In the genomic region with DNA sequence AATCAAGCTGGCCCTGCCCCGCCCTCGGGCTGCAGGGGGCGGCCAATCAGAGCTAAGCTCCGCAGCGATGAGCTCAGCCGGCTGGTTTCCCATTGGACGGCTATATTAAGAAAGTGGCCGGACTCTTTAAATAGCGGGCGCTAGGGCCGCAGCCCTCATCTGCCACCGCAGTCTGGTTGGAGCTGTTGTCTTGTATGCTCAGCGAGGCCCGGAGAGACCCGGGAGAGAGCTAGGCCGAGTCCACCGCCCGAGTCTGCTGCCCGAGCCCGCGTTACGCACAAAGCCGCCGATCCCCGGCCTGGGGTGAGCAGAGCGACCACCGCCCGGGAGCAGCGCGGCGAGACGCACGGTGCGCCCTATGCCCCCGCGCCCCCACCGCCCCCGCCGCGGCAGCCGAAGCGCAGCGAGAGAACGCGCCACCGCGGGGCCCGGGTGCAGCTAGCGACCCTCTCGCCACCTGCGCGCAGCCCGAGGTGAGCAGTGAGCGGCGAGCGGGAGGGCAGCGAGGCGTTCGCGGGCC, we compare ENCODE assay signal across 1 cellular context.
TF ChIP-seq lines count a peak whose summit lies in the region.

A gene (plus strand): TSS at position 158 of the 520 bp plus-strand sequence. CDS start 392 bp downstream, outside the sequence.

TF ChIP-seq in HepG2, 621 proteins besides CTCF, POLR2A, EP300 and RAD21 (continued from another document and continues in another):
- TF ChIP-seq, protein P1, sequence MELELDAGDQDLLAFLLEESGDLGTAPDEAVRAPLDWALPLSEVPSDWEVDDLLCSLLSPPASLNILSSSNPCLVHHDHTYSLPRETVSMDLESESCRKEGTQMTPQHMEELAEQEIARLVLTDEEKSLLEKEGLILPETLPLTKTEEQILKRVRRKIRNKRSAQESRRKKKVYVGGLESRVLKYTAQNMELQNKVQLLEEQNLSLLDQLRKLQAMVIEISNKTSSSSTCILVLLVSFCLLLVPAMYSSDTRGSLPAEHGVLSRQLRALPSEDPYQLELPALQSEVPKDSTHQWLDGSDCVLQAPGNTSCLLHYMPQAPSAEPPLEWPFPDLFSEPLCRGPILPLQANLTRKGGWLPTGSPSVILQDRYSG (CRISPR knock-in tag; IDR thresholded peaks at IDR 0.05): no peak; the same call in 1 of the 2 replicates
- TF ChIP-seq MED1 (CRISPR knock-in tag; IDR thresholded peaks at IDR 0.05) (peak; percentile 91), ATF7 (IDR thresholded peaks at IDR 0.05) (peak; percentile 80), ATF7 (CRISPR knock-in tag; IDR thresholded peaks at IDR 0.05) (peak; percentile 85), CENPX (CRISPR knock-in tag; IDR thresholded peaks at IDR 0.05) (no peak; the same call in 1 of the 2 replicates), ZNF891 (CRISPR knock-in tag; IDR thresholded peaks at IDR 0.05) (peak; percentile 62; the same call in 1 of the 2 replicates), KDM4B (CRISPR knock-in tag; IDR thresholded peaks at IDR 0.05) (peak; percentile 95), ZBTB7B (CRISPR knock-in tag; IDR thresholded peaks at IDR 0.05) (0 out of 2 replicates have a peak, but pooled peaks have one; percentile 20), PHB2 (IDR thresholded peaks at IDR 0.05; ENCODE audit: partially characterized antibody) (no peak), ARNT (IDR thresholded peaks at IDR 0.05) (no peak), ZNF234 (CRISPR knock-in tag; conservative IDR thresholded peaks at IDR 0.05) (peak; percentile 97; the same call in 1 of the 2 replicates), ZNF30 (CRISPR knock-in tag; IDR thresholded peaks at IDR 0.05) (no peak), ZNF329 (CRISPR knock-in tag; IDR thresholded peaks at IDR 0.05; ENCODE audit: low read depth) (peak; percentile 91), ZNF83 (CRISPR knock-in tag; IDR thresholded peaks at IDR 0.05; ENCODE audit: borderline replicate concordance) (no peak; the same call in 1 of the 2 replicates), MYC (CRISPR knock-in tag; IDR thresholded peaks at IDR 0.05; ENCODE audit: borderline replicate concordance) (peak; percentile 64), FOXK2 (IDR thresholded peaks at IDR 0.05) (no peak), IKZF4 (CRISPR knock-in tag; IDR thresholded peaks at IDR 0.05; ENCODE audit: borderline replicate concordance, low read depth, not compliant biosample characterization) (peak; percentile 64), HMGA1 (CRISPR knock-in tag; conservative IDR thresholded peaks at IDR 0.05) (no peak), ZFX (CRISPR knock-in tag; IDR thresholded peaks at IDR 0.05; ENCODE audit: low read depth) (peak; percentile 99), SRSF9 (IDR thresholded peaks at IDR 0.05; ENCODE audit: borderline replicate concordance, insufficient read depth, low read depth, low read length, poor library complexity, severe bottlenecking) (no peak)
- TF ChIP-seq, protein P2, sequence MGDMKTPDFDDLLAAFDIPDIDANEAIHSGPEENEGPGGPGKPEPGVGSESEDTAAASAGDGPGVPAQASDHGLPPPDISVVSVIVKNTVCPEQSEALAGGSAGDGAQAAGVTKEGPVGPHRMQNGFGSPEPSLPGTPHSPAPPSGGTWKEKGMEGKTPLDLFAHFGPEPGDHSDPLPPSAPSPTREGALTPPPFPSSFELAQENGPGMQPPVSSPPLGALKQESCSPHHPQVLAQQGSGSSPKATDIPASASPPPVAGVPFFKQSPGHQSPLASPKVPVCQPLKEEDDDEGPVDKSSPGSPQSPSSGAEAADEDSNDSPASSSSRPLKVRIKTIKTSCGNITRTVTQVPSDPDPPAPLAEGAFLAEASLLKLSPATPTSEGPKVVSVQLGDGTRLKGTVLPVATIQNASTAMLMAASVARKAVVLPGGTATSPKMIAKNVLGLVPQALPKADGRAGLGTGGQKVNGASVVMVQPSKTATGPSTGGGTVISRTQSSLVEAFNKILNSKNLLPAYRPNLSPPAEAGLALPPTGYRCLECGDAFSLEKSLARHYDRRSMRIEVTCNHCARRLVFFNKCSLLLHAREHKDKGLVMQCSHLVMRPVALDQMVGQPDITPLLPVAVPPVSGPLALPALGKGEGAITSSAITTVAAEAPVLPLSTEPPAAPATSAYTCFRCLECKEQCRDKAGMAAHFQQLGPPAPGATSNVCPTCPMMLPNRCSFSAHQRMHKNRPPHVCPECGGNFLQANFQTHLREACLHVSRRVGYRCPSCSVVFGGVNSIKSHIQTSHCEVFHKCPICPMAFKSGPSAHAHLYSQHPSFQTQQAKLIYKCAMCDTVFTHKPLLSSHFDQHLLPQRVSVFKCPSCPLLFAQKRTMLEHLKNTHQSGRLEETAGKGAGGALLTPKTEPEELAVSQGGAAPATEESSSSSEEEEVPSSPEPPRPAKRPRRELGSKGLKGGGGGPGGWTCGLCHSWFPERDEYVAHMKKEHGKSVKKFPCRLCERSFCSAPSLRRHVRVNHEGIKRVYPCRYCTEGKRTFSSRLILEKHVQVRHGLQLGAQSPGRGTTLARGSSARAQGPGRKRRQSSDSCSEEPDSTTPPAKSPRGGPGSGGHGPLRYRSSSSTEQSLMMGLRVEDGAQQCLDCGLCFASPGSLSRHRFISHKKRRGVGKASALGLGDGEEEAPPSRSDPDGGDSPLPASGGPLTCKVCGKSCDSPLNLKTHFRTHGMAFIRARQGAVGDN (CRISPR knock-in tag; IDR thresholded peaks at IDR 0.05): peak; percentile 70
- TF ChIP-seq, protein P3, sequence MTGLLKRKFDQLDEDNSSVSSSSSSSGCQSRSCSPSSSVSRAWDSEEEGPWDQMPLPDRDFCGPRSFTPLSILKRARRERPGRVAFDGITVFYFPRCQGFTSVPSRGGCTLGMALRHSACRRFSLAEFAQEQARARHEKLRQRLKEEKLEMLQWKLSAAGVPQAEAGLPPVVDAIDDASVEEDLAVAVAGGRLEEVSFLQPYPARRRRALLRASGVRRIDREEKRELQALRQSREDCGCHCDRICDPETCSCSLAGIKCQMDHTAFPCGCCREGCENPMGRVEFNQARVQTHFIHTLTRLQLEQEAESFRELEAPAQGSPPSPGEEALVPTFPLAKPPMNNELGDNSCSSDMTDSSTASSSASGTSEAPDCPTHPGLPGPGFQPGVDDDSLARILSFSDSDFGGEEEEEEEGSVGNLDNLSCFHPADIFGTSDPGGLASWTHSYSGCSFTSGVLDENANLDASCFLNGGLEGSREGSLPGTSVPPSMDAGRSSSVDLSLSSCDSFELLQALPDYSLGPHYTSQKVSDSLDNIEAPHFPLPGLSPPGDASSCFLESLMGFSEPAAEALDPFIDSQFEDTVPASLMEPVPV (CRISPR knock-in tag; IDR thresholded peaks at IDR 0.05): no peak; the same call in 1 of the 2 replicates
- TF ChIP-seq, protein P4, sequence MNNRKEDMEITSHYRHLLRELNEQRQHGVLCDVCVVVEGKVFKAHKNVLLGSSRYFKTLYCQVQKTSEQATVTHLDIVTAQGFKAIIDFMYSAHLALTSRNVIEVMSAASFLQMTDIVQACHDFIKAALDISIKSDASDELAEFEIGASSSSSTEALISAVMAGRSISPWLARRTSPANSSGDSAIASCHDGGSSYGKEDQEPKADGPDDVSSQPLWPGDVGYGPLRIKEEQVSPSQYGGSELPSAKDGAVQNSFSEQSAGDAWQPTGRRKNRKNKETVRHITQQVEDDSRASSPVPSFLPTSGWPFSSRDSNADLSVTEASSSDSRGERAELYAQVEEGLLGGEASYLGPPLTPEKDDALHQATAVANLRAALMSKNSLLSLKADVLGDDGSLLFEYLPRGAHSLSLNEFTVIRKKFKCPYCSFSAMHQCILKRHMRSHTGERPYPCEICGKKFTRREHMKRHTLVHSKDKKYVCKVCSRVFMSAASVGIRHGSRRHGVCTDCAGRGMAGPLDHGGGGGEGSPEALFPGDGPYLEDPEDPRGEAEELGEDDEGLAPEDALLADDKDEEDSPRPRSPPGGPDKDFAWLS (CRISPR knock-in tag; IDR thresholded peaks at IDR 0.05; ENCODE audit: borderline replicate concordance): no peak; the same call in 1 of the 2 replicates
- TF ChIP-seq, protein P5, sequence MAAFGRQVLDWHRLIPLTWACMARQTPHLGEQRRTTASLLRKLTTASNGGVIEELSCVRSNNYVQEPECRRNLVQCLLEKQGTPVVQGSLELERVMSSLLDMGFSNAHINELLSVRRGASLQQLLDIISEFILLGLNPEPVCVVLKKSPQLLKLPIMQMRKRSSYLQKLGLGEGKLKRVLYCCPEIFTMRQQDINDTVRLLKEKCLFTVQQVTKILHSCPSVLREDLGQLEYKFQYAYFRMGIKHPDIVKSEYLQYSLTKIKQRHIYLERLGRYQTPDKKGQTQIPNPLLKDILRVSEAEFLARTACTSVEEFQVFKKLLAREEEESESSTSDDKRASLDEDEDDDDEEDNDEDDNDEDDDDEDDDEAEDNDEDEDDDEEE (CRISPR knock-in tag; IDR thresholded peaks at IDR 0.05): peak; percentile 97
- TF ChIP-seq, protein P6, sequence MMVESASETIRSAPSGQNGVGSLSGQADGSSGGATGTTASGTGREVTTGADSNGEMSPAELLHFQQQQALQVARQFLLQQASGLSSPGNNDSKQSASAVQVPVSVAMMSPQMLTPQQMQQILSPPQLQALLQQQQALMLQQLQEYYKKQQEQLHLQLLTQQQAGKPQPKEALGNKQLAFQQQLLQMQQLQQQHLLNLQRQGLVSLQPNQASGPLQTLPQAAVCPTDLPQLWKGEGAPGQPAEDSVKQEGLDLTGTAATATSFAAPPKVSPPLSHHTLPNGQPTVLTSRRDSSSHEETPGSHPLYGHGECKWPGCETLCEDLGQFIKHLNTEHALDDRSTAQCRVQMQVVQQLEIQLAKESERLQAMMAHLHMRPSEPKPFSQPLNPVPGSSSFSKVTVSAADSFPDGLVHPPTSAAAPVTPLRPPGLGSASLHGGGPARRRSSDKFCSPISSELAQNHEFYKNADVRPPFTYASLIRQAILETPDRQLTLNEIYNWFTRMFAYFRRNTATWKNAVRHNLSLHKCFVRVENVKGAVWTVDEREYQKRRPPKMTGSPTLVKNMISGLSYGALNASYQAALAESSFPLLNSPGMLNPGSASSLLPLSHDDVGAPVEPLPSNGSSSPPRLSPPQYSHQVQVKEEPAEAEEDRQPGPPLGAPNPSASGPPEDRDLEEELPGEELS (CRISPR knock-in tag; IDR thresholded peaks at IDR 0.05): no peak; the same call in 1 of the 2 replicates
- TF ChIP-seq, protein P7, sequence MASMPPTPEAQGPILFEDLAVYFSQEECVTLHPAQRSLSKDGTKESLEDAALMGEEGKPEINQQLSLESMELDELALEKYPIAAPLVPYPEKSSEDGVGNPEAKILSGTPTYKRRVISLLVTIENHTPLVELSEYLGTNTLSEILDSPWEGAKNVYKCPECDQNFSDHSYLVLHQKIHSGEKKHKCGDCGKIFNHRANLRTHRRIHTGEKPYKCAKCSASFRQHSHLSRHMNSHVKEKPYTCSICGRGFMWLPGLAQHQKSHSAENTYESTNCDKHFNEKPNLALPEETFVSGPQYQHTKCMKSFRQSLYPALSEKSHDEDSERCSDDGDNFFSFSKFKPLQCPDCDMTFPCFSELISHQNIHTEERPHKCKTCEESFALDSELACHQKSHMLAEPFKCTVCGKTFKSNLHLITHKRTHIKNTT (CRISPR knock-in tag; IDR thresholded peaks at IDR 0.05): no peak; the same call in 1 of the 2 replicates
- TF ChIP-seq, protein P8, sequence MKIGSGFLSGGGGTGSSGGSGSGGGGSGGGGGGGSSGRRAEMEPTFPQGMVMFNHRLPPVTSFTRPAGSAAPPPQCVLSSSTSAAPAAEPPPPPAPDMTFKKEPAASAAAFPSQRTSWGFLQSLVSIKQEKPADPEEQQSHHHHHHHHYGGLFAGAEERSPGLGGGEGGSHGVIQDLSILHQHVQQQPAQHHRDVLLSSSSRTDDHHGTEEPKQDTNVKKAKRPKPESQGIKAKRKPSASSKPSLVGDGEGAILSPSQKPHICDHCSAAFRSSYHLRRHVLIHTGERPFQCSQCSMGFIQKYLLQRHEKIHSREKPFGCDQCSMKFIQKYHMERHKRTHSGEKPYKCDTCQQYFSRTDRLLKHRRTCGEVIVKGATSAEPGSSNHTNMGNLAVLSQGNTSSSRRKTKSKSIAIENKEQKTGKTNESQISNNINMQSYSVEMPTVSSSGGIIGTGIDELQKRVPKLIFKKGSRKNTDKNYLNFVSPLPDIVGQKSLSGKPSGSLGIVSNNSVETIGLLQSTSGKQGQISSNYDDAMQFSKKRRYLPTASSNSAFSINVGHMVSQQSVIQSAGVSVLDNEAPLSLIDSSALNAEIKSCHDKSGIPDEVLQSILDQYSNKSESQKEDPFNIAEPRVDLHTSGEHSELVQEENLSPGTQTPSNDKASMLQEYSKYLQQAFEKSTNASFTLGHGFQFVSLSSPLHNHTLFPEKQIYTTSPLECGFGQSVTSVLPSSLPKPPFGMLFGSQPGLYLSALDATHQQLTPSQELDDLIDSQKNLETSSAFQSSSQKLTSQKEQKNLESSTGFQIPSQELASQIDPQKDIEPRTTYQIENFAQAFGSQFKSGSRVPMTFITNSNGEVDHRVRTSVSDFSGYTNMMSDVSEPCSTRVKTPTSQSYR (CRISPR knock-in tag; IDR thresholded peaks at IDR 0.05; ENCODE audit: borderline replicate concordance): no peak
